Comparison of ENCODE assay signal across 8 cellular contexts in the genomic region with DNA sequence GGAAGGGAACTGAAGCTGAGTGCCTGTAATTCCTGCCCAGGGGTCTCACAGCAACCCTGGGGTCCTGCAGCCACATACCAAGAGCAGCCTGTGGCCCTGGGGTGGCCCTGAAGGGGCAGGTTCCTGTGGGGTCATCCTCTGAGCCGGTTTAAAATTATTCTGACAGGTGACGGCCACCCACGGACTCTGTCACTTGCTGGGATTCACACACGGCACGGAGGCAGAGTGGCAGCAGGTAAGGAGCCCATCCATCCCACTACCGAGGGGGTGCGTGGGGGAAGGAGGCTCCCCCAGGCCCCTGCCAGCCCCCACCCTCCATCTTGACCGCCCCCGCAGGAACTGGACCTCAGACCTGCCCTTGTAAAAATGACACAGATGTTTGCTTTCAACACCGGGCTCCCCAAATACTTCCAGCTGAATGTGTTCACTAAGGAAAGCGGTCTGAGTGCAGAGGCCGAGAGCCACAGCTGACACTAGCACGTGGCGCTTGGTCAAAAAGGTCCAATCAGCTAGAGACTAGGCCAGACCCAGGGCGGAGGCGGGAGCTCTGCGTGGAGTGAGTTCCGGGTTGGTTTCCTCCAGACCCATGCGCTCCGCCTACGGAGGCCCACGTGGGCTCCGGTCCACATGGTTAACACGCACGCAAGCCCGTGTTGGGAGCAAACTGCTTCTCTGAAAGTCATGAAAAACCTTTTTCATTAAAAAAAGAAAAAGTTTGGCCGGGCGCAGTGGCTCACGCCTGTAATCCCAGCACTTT. TPM values are rescaled to one million over a fixed set of nuclear protein-coding genes. Genes with fewer than 3 reads are reported as not detected.
DNase-seq lines count a peak whose midpoint lies in the region; ATAC-seq and TF ChIP-seq lines count a peak whose summit lies in the region.

No MANE protein-coding gene starts in this region.

- no peak overlapping the region for H3K4me3 Mint-ChIP-seq in MCF 10A (ENCODE audit: unreplicated experiment)

- intact Hi-C loops in breast epithelium (cut with DNase I; ENCODE audit: low total_unique reads) = no loop called here
- intact Hi-C loops in MCF 10A (cut with micrococcal nuclease) = no loop called here
- intact Hi-C loops in esophagus squamous epithelium (cut with DNase I) = no loop called here

- H3K4me1 Mint-ChIP-seq in MCF 10A (ENCODE audit: insufficient read depth, unreplicated experiment) = peaks cover 8% of the 10 kb centered on the region

- no peaks in the 10 kb centered on the region for H3K27me3 ChIP-seq in breast epithelium
- H3K27me3 ChIP-seq in esophagus squamous epithelium = peaks cover 0 to 16% (median 0%) of the 10 kb centered on the region in 4 donors
- H3K27me3 ChIP-seq in upper lobe of left lung = peaks cover 0 to 9% (median 1%) of the 10 kb centered on the region in 4 donors

- TF ChIP-seq POLR2A in breast epithelium (IDR thresholded peaks at IDR 0.05) = no peak
- no peak for TF ChIP-seq POLR2A in esophagus squamous epithelium (IDR thresholded peaks at IDR 0.05)
- peak in 1 of 4 donors; percentile 47 for TF ChIP-seq POLR2A in upper lobe of left lung (IDR thresholded peaks at IDR 0.05)

- DNase-seq in breast epithelium (ENCODE audit: low spot score in 2 of 2) (peak; percentile 61 to 67), MCF 10A (ENCODE audit: unreplicated experiment) (no peak), esophagus squamous epithelium (lab: John Stamatoyannopoulos, UW) (no peak), omental fat pad (ENCODE audit: low spot score) (peak; percentile 38), upper lobe of left lung (peak; percentile 52 to 86)
- DNase-seq in activated CD4-positive, alpha-beta T cell treated with anti-CD3 and anti-CD28 coated beads, Interleukin-2, amount 50 U/mL, for 1 hour = peak; percentile 43

- ATAC-seq in omental fat pad (ENCODE audit: low FRiP score) (peak; percentile 65), upper lobe of left lung (ENCODE audit: low FRiP score in 2 of 2) (peak; percentile 90 to 95), HG03457 (IDR thresholded peaks at IDR 0.05; ENCODE audit: unreplicated experiment) (no peak), GM21576 (IDR thresholded peaks at IDR 0.05; ENCODE audit: unreplicated experiment) (no peak)

- no peak for TF ChIP-seq CTCF in breast epithelium (IDR thresholded peaks at IDR 0.05)
- TF ChIP-seq CTCF in MCF 10A (IDR thresholded peaks at IDR 0.05; ENCODE audit: unreplicated experiment) = no peak
- no peak for TF ChIP-seq CTCF in esophagus squamous epithelium (IDR thresholded peaks at IDR 0.05)
- TF ChIP-seq CTCF in omental fat pad (IDR thresholded peaks at IDR 0.05) = no peak
- no peak for TF ChIP-seq CTCF in upper lobe of left lung (IDR thresholded peaks at IDR 0.05)

- H3K9me3 ChIP-seq in breast epithelium = no peaks in the 10 kb centered on the region
- H3K9me3 ChIP-seq in esophagus squamous epithelium = no peaks in the 10 kb centered on the region
- H3K9me3 ChIP-seq in upper lobe of left lung = no peaks in the 10 kb centered on the region

- no peak overlapping the region for H3K27ac Mint-ChIP-seq in MCF 10A (ENCODE audit: low read depth, unreplicated experiment)

- peak overlapping the region; percentile 30 to 88 for H3K27ac ChIP-seq in breast epithelium
- H3K27ac ChIP-seq in esophagus squamous epithelium = peak overlapping the region; percentile 5 to 72 (median 48)
- peak overlapping the region in 1 of 4 donors; percentile 73 for H3K27ac ChIP-seq in upper lobe of left lung

- BruUV-seq in MCF 10A (replicated peaks; lab: Mats Ljungman, UMichigan) = no TSS peak

- no peaks in the 10 kb centered on the region for H3K27me3 Mint-ChIP-seq in MCF 10A (ENCODE audit: insufficient read depth, unreplicated experiment)

- H3K36me3 Mint-ChIP-seq in MCF 10A (ENCODE audit: insufficient read depth, unreplicated experiment) = peaks cover 19% of the 10 kb centered on the region

- peak overlapping the region; percentile 38 to 71 (median 52) for H3K4me3 ChIP-seq in breast epithelium
- peak overlapping the region in 1 of 4 donors; percentile 53 for H3K4me3 ChIP-seq in esophagus squamous epithelium
- peak overlapping the region in 2 of 4 donors; percentile 14 to 34 for H3K4me3 ChIP-seq in upper lobe of left lung

- no peaks in the 10 kb centered on the region for H3K9me3 Mint-ChIP-seq in MCF 10A (ENCODE audit: unreplicated experiment)

- POLR2A ChIA-PET in MCF 10A (lab: Yijun Ruan, JAX) = interaction anchor here (0.8 kb wide), 1 partner anchor 27 kb away, joined by 4 read pairs; no protein-coding TSS in a partner anchor

- WGBS in esophagus squamous epithelium, 2 donors = 42 to 67% methylated on average over 3 to 16 of the region's 29 CpGs
- 68 to 74% methylated on average over 20 to 22 of the region's 29 CpGs for WGBS in upper lobe of left lung, 2 donors

- CTCF ChIA-PET in MCF 10A (lab: Yijun Ruan, JAX) = no interaction called here

- no peaks in the 10 kb centered on the region for H3K36me3 ChIP-seq in breast epithelium
- peaks cover 0 to 19% (median 0%) of the 10 kb centered on the region in 3 donors for H3K36me3 ChIP-seq in esophagus squamous epithelium
- peaks cover 0 to 10% (median 6%) of the 10 kb centered on the region in 4 donors for H3K36me3 ChIP-seq in upper lobe of left lung

- no peak for TF ChIP-seq EP300 in upper lobe of left lung (IDR thresholded peaks at IDR 0.05)

- H3K4me1 ChIP-seq in breast epithelium (peaks cover 0 to 4% of the 10 kb centered on the region in 2 donors), esophagus squamous epithelium (peaks cover 10 to 33% (median 12%) of the 10 kb centered on the region in 3 donors), upper lobe of left lung (peaks cover 10 to 23% (median 14%) of the 10 kb centered on the region in 4 donors)

RNA-seq across cellular contexts. Expression of a gene that starts 10.0 kb away (rescaled TPM):
- total RNA-seq in breast epithelium (10 to 100 TPM; 15.4 to 22.8 (median 17.3) TPM), MCF 10A (2022) (26.7 and 29.9 TPM in 2 replicates), esophagus squamous epithelium (10 to 100 TPM in 3 of 4 donors, 1 to 10 TPM in 1; 4.7 to 17.9 (median 11.7) TPM), omental fat pad (10 to 100 TPM in 1 of 4 donors, 1 to 10 TPM in 3; 5.4 to 12.7 (median 9.3) TPM), upper lobe of left lung (10 to 100 TPM in 4 of 6 donors, 1 to 10 TPM in 2; 7.7 to 26.2 (median 10.8) TPM)

RNA-seq across cellular contexts. Expression of a gene that starts 10.8 kb away (rescaled TPM):
- total RNA-seq in breast epithelium (10 to 100 TPM; 91.5 to 100.0 (median 99.2) TPM), MCF 10A (2022) (118 and 128 TPM in 2 replicates), esophagus squamous epithelium (10 to 100 TPM; 31.3 to 72.7 (median 63.2) TPM), omental fat pad (100 to 1,000 TPM in 1 of 4 donors, 10 to 100 TPM in 3; 63.8 to 129 (median 76.6) TPM), upper lobe of left lung (100 to 1,000 TPM in 2 of 6 donors, 10 to 100 TPM in 4; 93.3 to 226 (median 98.4) TPM)

RNA-seq across cellular contexts. Expression of a gene that starts 27.5 kb away (rescaled TPM):
- 1 to 10 TPM in 2 of 3 donors, under 1 TPM in 1; 0.96 to 2.9 (median 2.6) TPM for total RNA-seq in breast epithelium
- 6.4 and 7.8 TPM in 2 replicates for total RNA-seq in MCF 10A (2022)
- total RNA-seq in esophagus squamous epithelium = 1 to 10 TPM; 2.1 to 4.4 (median 2.7) TPM
- total RNA-seq in omental fat pad = 1 to 10 TPM in 2 of 4 donors, under 1 TPM in 2; 0.44 to 2.4 (median 0.91) TPM
- 10 to 100 TPM in 2 of 6 donors, 1 to 10 TPM in 4; 3.2 to 35.6 (median 6.7) TPM for total RNA-seq in upper lobe of left lung

RNA-seq across cellular contexts. Expression of a gene that starts 27.8 kb away (rescaled TPM):
- total RNA-seq in breast epithelium = 10 to 100 TPM; 25.2 to 31.0 (median 28.5) TPM
- total RNA-seq in MCF 10A (2022) = 31.6 and 34.0 TPM in 2 replicates
- total RNA-seq in esophagus squamous epithelium = 10 to 100 TPM; 26.8 to 38.7 (median 29.9) TPM
- total RNA-seq in omental fat pad = 10 to 100 TPM; 23.0 to 51.7 (median 24.4) TPM
- 100 to 1,000 TPM in 1 of 6 donors, 10 to 100 TPM in 5; 24.9 to 130 (median 44.4) TPM for total RNA-seq in upper lobe of left lung

Comparison
In these comparisons a context has a peak if more than half of its experiments do, and no peak if none do; other contexts are left out.
1. DNase-seq: peak in breast epithelium (2 of 2), activated CD4-positive, alpha-beta T cell treated with anti-CD3 and anti-CD28 coated beads, Interleukin-2, amount 50 U/mL, for 1 hour (single experiment), omental fat pad (single experiment) and upper lobe of left lung (2 of 2); none in MCF 10A (single experiment) and esophagus squamous epithelium (single experiment).
2. ATAC-seq: peak in omental fat pad (single experiment) and upper lobe of left lung (2 of 2); none in HG03457 (single experiment) and GM21576 (single experiment).